25 cellular contexts compared by ENCODE assay signal in genomic region chr9:9605681-9606080, GRCh38.
"Had no signal": no experiment of that assay in that cellular context is flagged by ENCODE, and none has a peak within 500 bp of the region (broad histone marks: within the 10 kb centered on the region; RNA-seq: fewer than 3 reads in every experiment).

No MANE protein-coding gene starts in this region.

- H3K79me2 ChIP-seq: hepatocyte had no signal

- H3K36me3 ChIP-seq: esophagus muscularis mucosa, gastroesophageal sphincter, heart left ventricle, lower lobe of right lung had no signal

- H2AFZ ChIP-seq: hepatocyte had no signal

- H3K9me3 ChIP-seq: esophagus muscularis mucosa, gastroesophageal sphincter, heart left ventricle, lower lobe of right lung, mucosa of descending colon had no signal

- H3K27me3 ChIP-seq: dorsolateral prefrontal cortex, esophagus muscularis mucosa, foreskin keratinocyte, gastroesophageal sphincter, heart left ventricle, hepatocyte had no signal

- H3K27ac ChIP-seq: coronary artery, dorsolateral prefrontal cortex, esophagus muscularis mucosa, foreskin keratinocyte, gastroesophageal sphincter, heart left ventricle, hepatocyte, lower lobe of right lung had no signal

- H3K4me1 ChIP-seq: esophagus muscularis mucosa, foreskin keratinocyte, gastroesophageal sphincter, heart left ventricle, lower lobe of right lung had no signal

- FAIRE-seq: colon, frontal cortex, kidney had no signal

- H3K4me3 ChIP-seq: coronary artery, dorsolateral prefrontal cortex, esophagus muscularis mucosa, gastroesophageal sphincter, heart left ventricle, hepatocyte, lower lobe of right lung, mucosa of descending colon had no signal

- H3K4me2 ChIP-seq: hepatocyte had no signal

- DNase-seq: dermis blood vessel endothelial cell; dorsolateral prefrontal cortex; effector CD4-positive, alpha-beta T cell; effector memory CD4-positive, alpha-beta T cell; endodermal cell; foreskin keratinocyte; heart left ventricle; hypothalamus; immature natural killer cell; islet precursor cell; kidney; kidney glomerular epithelial cell; left colon; left ventricle myocardium superior; lower lobe of right lung; mesenchymal stem cell; mucosa of descending colon; naive B cell; naive thymus-derived CD8-positive, alpha-beta T cell had no signal
